In genomic region chr15:90184119-90184785, GRCh38 we compare ENCODE assay signal across 1 cellular context.
TF ChIP-seq lines count a peak whose summit lies in the region.

No MANE protein-coding gene starts in this region.

TF ChIP-seq in IMR-90, 13 proteins besides CTCF, POLR2A, EP300 and RAD21 (continued from another document):
- TF ChIP-seq FOS (IDR thresholded peaks at IDR 0.05; ENCODE audit: low read depth, low read length) (no peak), RFX5 (IDR thresholded peaks at IDR 0.05; ENCODE audit: low read depth, low read length) (no peak), CHD1 (IDR thresholded peaks at IDR 0.05; ENCODE audit: low read depth, low read length) (no peak)
